ENCODE assay signal across 12 cellular contexts in genomic region chr2:161246301-161246700, GRCh38.
DNase-seq lines count a peak whose midpoint lies in the region; ATAC-seq, FAIRE-seq and TF ChIP-seq lines count a peak whose summit lies in the region.
"Had no signal": no experiment of that assay in that cellular context is flagged by ENCODE, and none has a peak within 500 bp of the region (broad histone marks: within the 10 kb centered on the region; RNA-seq: fewer than 3 reads in every experiment).

No MANE protein-coding gene starts in this region.

- TF ChIP-seq CTCF in GM23338 (conservative IDR thresholded peaks at IDR 0.05; ENCODE audit: low read depth in 2 of 2) (no peak), glutamatergic neuron (IDR thresholded peaks at IDR 0.05; ENCODE audit: partially characterized antibody, unreplicated experiment) (no peak), esophagus squamous epithelium (IDR thresholded peaks at IDR 0.05) (no peak), HepG2 (CRISPR knock-in tag; IDR thresholded peaks at IDR 0.05) (no peak)

- H4K20me1 ChIP-seq in GM23338 (replicated peaks; ENCODE audit: insufficient read depth) (no peaks in the 10 kb centered on the region), HepG2 (ENCODE audit: insufficient read depth, low read length) (no peaks in the 10 kb centered on the region)

- H3K27me3 ChIP-seq in CD8-positive, alpha-beta memory T cell (ENCODE audit: insufficient read depth, low read length, poor library complexity, severe bottlenecking) = no peaks in the 10 kb centered on the region
- peaks cover 62% of the 10 kb centered on the region for H3K27me3 ChIP-seq in GM23338 (ENCODE audit: insufficient read depth)
- no peaks in the 10 kb centered on the region for H3K27me3 ChIP-seq in esophagus squamous epithelium
- H3K27me3 ChIP-seq in HepG2 (ENCODE audit: control insufficient read depth in 1 of 2, insufficient read depth in 2 of 2, low read length in 2 of 2) = peaks cover 1 to 27% of the 10 kb centered on the region in 2 experiments; a peak in 4 of 5 replicates
- H3K27me3 ChIP-seq: right lobe of liver had no signal

- no peak for DNase-seq in CD8-positive, alpha-beta memory T cell
- DNase-seq in GM23338 (ENCODE audit: low spot score) = peak; percentile 11
- DNase-seq in SK-N-MC (ENCODE audit: low read depth, low spot score) = no peak
- no peak for DNase-seq in glutamatergic neuron
- DNase-seq in esophagus squamous epithelium (lab: John Stamatoyannopoulos, UW) = no peak
- no peak for DNase-seq in hepatic stellate cell (ENCODE audit: low spot score)
- DNase-seq in HepG2 (ENCODE audit: low spot score) = no peak
- DNase-seq: caudate nucleus, right lobe of liver had no signal

- H3K4me1 Mint-ChIP-seq in CD8-positive, alpha-beta memory T cell = peaks cover 51 to 69% (median 53%) of the 10 kb centered on the region in 3 donors
- H3K4me1 Mint-ChIP-seq in GM23338 = peaks cover 51% of the 10 kb centered on the region
- peaks cover 45% of the 10 kb centered on the region for H3K4me1 Mint-ChIP-seq in glutamatergic neuron (ENCODE audit: low read depth, unreplicated experiment)

- H3K9me3 Mint-ChIP-seq in CD8-positive, alpha-beta memory T cell = no peaks in the 10 kb centered on the region
- H3K9me3 Mint-ChIP-seq in GM23338 (no peaks in the 10 kb centered on the region), glutamatergic neuron (ENCODE audit: unreplicated experiment) (peaks cover 15% of the 10 kb centered on the region)

- H3K9me3 ChIP-seq in CD8-positive, alpha-beta memory T cell (ENCODE audit: low read length) = no peaks in the 10 kb centered on the region
- no peaks in the 10 kb centered on the region for H3K9me3 ChIP-seq in SK-N-MC (ENCODE audit: low read depth, low read length)
- no peaks in the 10 kb centered on the region for H3K9me3 ChIP-seq in esophagus squamous epithelium
- H3K9me3 ChIP-seq in HepG2 (ENCODE audit: low read length) = no peaks in the 10 kb centered on the region
- H3K9me3 ChIP-seq: esophagus muscularis mucosa, right lobe of liver had no signal

- H3K4me3 ChIP-seq in CD8-positive, alpha-beta memory T cell (ENCODE audit: low read length) = no peak overlapping the region
- H3K4me3 ChIP-seq in GM23338 = no peak overlapping the region
- 0 out of 2 replicates have a peak overlapping the region, but pooled peaks have one; percentile 2 for H3K4me3 ChIP-seq in SK-N-MC
- no peak overlapping the region for H3K4me3 ChIP-seq in esophagus squamous epithelium
- H3K4me3 ChIP-seq in HepG2 (replicated peaks in 1 of 3; ENCODE audit: insufficient read depth in 1 of 3, low read depth in 2 of 3, low read length in 3 of 3) = no peak overlapping the region
- H3K4me3 ChIP-seq: esophagus muscularis mucosa had no signal

- TF ChIP-seq EP300 in HepG2 (IDR thresholded peaks at IDR 0.05; ENCODE audit: low read depth in 2 of 2, low read length in 2 of 2) (no peak), HepG2 (CRISPR knock-in tag; IDR thresholded peaks at IDR 0.05; ENCODE audit: borderline replicate concordance) (no peak)

- 0 out of 2 replicates have a peak, but pooled peaks cover 2% of the 10 kb centered on the region for H3F3A ChIP-seq in GM23338 (replicated peaks; ENCODE audit: low read depth)

- H3K9ac ChIP-seq in SK-N-MC (ENCODE audit: insufficient read length) (no peak overlapping the region), HepG2 (ENCODE audit: insufficient read depth, low read depth, low read length) (no peak overlapping the region)

- H3K9me2 ChIP-seq in GM23338 (ENCODE audit: insufficient read depth) = no peaks in the 10 kb centered on the region

- CTCF ChIA-PET in CD8-positive, alpha-beta memory T cell (lab: Charles Lee) = interaction anchor here (0.7 to 1.2 kb wide), 3 partner anchors 9 to 23 kb away, joined by 3 read pairs; no protein-coding TSS in a partner anchor
- CTCF ChIA-PET in HepG2 (lab: Yijun Ruan, JAX; ENCODE audit: low intra/inter-chr PET ratio, low total read pairs) = no interaction called here

- no peak for TF ChIP-seq RAD21 in HepG2 (CRISPR knock-in tag; IDR thresholded peaks at IDR 0.05)

- intact Hi-C loops in esophagus squamous epithelium (cut with DNase I) (no loop called here), HepG2 (cut with micrococcal nuclease; ENCODE audit: unreplicated experiment) (loop anchor here (10.0 kb wide), 1 partner anchor 308 kb away; no protein-coding TSS in a partner anchor)

- peak overlapping the region in 6 of 8 donors; percentile 43 to 98 (median 90) for H3K27ac Mint-ChIP-seq in CD8-positive, alpha-beta memory T cell
- H3K27ac Mint-ChIP-seq in GM23338 = no peak overlapping the region
- peak overlapping the region; percentile 99 for H3K27ac Mint-ChIP-seq in glutamatergic neuron (ENCODE audit: unreplicated experiment)

- H3K27me3 Mint-ChIP-seq in CD8-positive, alpha-beta memory T cell = no peaks in the 10 kb centered on the region
- H3K27me3 Mint-ChIP-seq in GM23338 (ENCODE audit: insufficient read depth, low read depth, poor library complexity) (peaks cover 24% of the 10 kb centered on the region), glutamatergic neuron (ENCODE audit: unreplicated experiment) (peaks cover 4% of the 10 kb centered on the region)

- TF ChIP-seq POLR2A in esophagus squamous epithelium (IDR thresholded peaks at IDR 0.05) = no peak
- no peak for TF ChIP-seq POLR2A in HepG2 (IDR thresholded peaks at IDR 0.05; ENCODE audit: insufficient read depth in 1 of 2, low read depth in 2 of 2, low read length in 2 of 2)

- POLR2A ChIA-PET in CD8-positive, alpha-beta memory T cell (lab: Charles Lee) = no interaction called here
- POLR2A ChIA-PET in HepG2 (lab: Yijun Ruan, JAX) = interaction anchor here (0.6 to 1.1 kb wide), 2 partner anchors 8 to 38 kb away, joined by 3 to 5 read pairs; no protein-coding TSS in a partner anchor

- no peaks in the 10 kb centered on the region for H3K36me3 ChIP-seq in CD8-positive, alpha-beta memory T cell (ENCODE audit: insufficient read depth, low read length)
- H3K36me3 ChIP-seq in GM23338 (ENCODE audit: insufficient read depth) (no peaks in the 10 kb centered on the region), SK-N-MC (ENCODE audit: insufficient read depth, low read length) (no peaks in the 10 kb centered on the region), esophagus squamous epithelium (no peaks in the 10 kb centered on the region), HepG2 (replicated peaks in 1 of 2; ENCODE audit: control insufficient read depth in 1 of 2, insufficient read depth in 2 of 2, low read length in 2 of 2) (no peaks in the 10 kb centered on the region)
- H3K36me3 ChIP-seq: esophagus muscularis mucosa, right lobe of liver had no signal

- no peak for ATAC-seq in GM23338
- no peak for ATAC-seq in GM18867 (IDR thresholded peaks at IDR 0.05; ENCODE audit: unreplicated experiment)
- no peak for ATAC-seq in HepG2
- ATAC-seq: Panc1, right lobe of liver had no signal

- in situ Hi-C loops in HepG2 (cut with HindIII; ENCODE audit: extremely low pct_ligation_motif_present, low pct_unique_long_range_greater_than_20kb) = no loop called here

- no peak overlapping the region for H3K27ac ChIP-seq in CD8-positive, alpha-beta memory T cell (ENCODE audit: low read depth, low read length)
- H3K27ac ChIP-seq in GM23338 (ENCODE audit: low read depth) = no peak overlapping the region
- no peak overlapping the region for H3K27ac ChIP-seq in SK-N-MC
- H3K27ac ChIP-seq in esophagus squamous epithelium = no peak overlapping the region
- H3K27ac ChIP-seq in HepG2 (ENCODE audit: extremely low read length, insufficient read depth, low read length) = no peak overlapping the region
- H3K27ac ChIP-seq: esophagus muscularis mucosa, right lobe of liver had no signal

- H3K4me2 ChIP-seq in GM23338 = peak overlapping the region; percentile 80; the same call in 1 of the 2 replicates
- no peak overlapping the region for H3K4me2 ChIP-seq in HepG2 (ENCODE audit: low read depth, low read length)

- H2AFZ ChIP-seq in GM23338 = no peak overlapping the region
- no peak overlapping the region for H2AFZ ChIP-seq in HepG2 (ENCODE audit: low read length)

- FAIRE-seq in HepG2 (lab: Jason Lieb, UNC) = no peak

- peaks cover 0 to 7% (median 0%) of the 10 kb centered on the region in 3 donors for H3K36me3 Mint-ChIP-seq in CD8-positive, alpha-beta memory T cell
- H3K36me3 Mint-ChIP-seq in GM23338 (ENCODE audit: low read depth) (no peaks in the 10 kb centered on the region), glutamatergic neuron (ENCODE audit: unreplicated experiment) (no peaks in the 10 kb centered on the region)

- H3K4me1 ChIP-seq in CD8-positive, alpha-beta memory T cell (ENCODE audit: insufficient read depth, low read length) = peaks cover 32% of the 10 kb centered on the region
- H3K4me1 ChIP-seq in GM23338 (ENCODE audit: insufficient read depth) = peaks cover 41% of the 10 kb centered on the region
- H3K4me1 ChIP-seq in esophagus squamous epithelium = peaks cover 0 to 19% (median 0%) of the 10 kb centered on the region in 3 donors
- H3K4me1 ChIP-seq in HepG2 (ENCODE audit: insufficient read depth, low read length) = peaks cover 10% of the 10 kb centered on the region
- H3K4me1 ChIP-seq: esophagus muscularis mucosa had no signal

- peak overlapping the region in 6 of 7 donors; percentile 87 to 95 (median 93) for H3K4me3 Mint-ChIP-seq in CD8-positive, alpha-beta memory T cell
- H3K4me3 Mint-ChIP-seq in GM23338 (peak overlapping the region; percentile 54), glutamatergic neuron (ENCODE audit: unreplicated experiment) (peak overlapping the region; percentile 79)

- BruUV-seq in HepG2 (replicated peaks; lab: Mats Ljungman, UMichigan) = no TSS peak

- H3K79me2 ChIP-seq in GM23338 (replicated peaks; ENCODE audit: insufficient read depth) (no peaks in the 10 kb centered on the region), HepG2 (ENCODE audit: insufficient read depth, low read length) (no peaks in the 10 kb centered on the region)

- 87 to 89% methylated on average over 5 of the region's 5 CpGs for WGBS in esophagus squamous epithelium, 2 donors
- 94% methylated on average over 5 of the region's 5 CpGs for WGBS in HepG2 (ENCODE audit: low lambda C conversion rate)

TF ChIP-seq in HepG2, 621 proteins besides CTCF, POLR2A, EP300 and RAD21 (continues in another document):
- TF ChIP-seq CSRNP1 (CRISPR knock-in tag; IDR thresholded peaks at IDR 0.05) = no peak
- no peak for TF ChIP-seq MEF2D (CRISPR knock-in tag; IDR thresholded peaks at IDR 0.05)
